Comparison of ENCODE assay signal across 10 cellular contexts in the genomic region with DNA sequence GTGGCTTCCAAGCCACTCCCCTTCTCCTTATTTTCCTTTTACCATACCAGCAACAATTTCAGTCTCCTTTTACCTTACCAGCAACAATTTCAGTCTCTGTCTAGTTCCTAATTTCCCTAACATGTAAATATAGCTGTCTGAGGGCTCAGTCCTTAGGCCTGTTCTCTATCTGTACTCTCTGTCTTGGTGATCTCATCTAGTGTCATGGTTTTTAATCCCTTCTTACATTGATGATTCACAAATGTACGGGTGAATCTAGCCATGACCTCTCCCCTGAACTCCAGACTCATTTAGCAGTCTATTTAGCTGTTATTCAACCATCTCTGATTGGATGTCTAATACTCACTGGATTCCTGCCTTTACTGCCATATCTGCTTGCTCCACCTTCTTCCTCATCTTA. TPM values are rescaled to one million over a fixed set of nuclear protein-coding genes. Genes with fewer than 3 reads are reported as not detected.
DNase-seq lines count a peak whose midpoint lies in the region; ATAC-seq and TF ChIP-seq lines count a peak whose summit lies in the region.
"Had no signal": no experiment of that assay in that cellular context is flagged by ENCODE, and none has a peak within 500 bp of the region (broad histone marks: within the 10 kb centered on the region; RNA-seq: fewer than 3 reads in every experiment).

No MANE protein-coding gene starts in this region.

- H3K4me3 ChIP-seq in AG10803 (ENCODE audit: low read length): no peak overlapping the region
- no peak overlapping the region for H3K4me3 ChIP-seq in esophagus squamous epithelium

- in situ Hi-C loops in GM13976 (cut with MboI; ENCODE audit: low sequenced_read_pairs, unreplicated experiment): no loop called here

- DNase-seq in AG10803 (ENCODE audit: low read depth) (peak; percentile 68), GM20000 (ENCODE audit: low spot score) (peak; percentile 25), esophagus squamous epithelium (lab: John Stamatoyannopoulos, UW) (no peak), GM13976 (ENCODE audit: low spot score) (no peak), COLO829 (ENCODE audit: low spot score) (no peak), dedifferentiated amniotic fluid mesenchymal stem cell (ENCODE audit: extremely low spot score) (no peak)
- DNase-seq: DND-41, NCI-H446 had no signal

- H3K4me1 ChIP-seq in esophagus squamous epithelium: peaks cover 13 to 67% (median 42%) of the 10 kb centered on the region in 3 donors

- no peak for TF ChIP-seq POLR2A in esophagus squamous epithelium (IDR thresholded peaks at IDR 0.05)

- H3K36me3 ChIP-seq in esophagus squamous epithelium: no peaks in the 10 kb centered on the region

- ATAC-seq in HG03460 (IDR thresholded peaks at IDR 0.05; ENCODE audit: unreplicated experiment) (peak; percentile 60), GM19455 (IDR thresholded peaks at IDR 0.05; ENCODE audit: unreplicated experiment) (no peak)

- no peak for TF ChIP-seq CTCF in AG10803 (conservative IDR thresholded peaks at IDR 0.05; ENCODE audit: low read length)
- no peak for TF ChIP-seq CTCF in GM20000 (IDR thresholded peaks at IDR 0.05; ENCODE audit: extremely low read depth, missing control alignments)
- TF ChIP-seq CTCF in esophagus squamous epithelium (IDR thresholded peaks at IDR 0.05): no peak
- no peak for TF ChIP-seq CTCF in GM13976 (IDR thresholded peaks at IDR 0.05; ENCODE audit: borderline replicate concordance, control extremely low read depth, extremely low read depth, insufficient read depth, missing control alignments)

- no peaks in the 10 kb centered on the region for H3K9me3 ChIP-seq in esophagus squamous epithelium

- WGBS in esophagus squamous epithelium, 2 donors: 0 to 19% methylated on average over 1 of the region's 1 CpG

- H3K27me3 ChIP-seq in esophagus squamous epithelium: no peaks in the 10 kb centered on the region

- H3K27ac ChIP-seq in esophagus squamous epithelium: peak overlapping the region; percentile 43 to 76 (median 70)

- intact Hi-C loops in esophagus squamous epithelium (cut with DNase I): no loop called here

RNA-seq across cellular contexts. Expression of a gene that starts 7.2 kb away (rescaled TPM):
- total RNA-seq in esophagus squamous epithelium: 1 to 10 TPM in 3 of 4 donors, under 1 TPM in 1; 0.91 to 5.9 (median 2.6) TPM

Comparison
In these comparisons a context has a peak if more than half of its experiments do, and no peak if none do; other contexts are left out.
1. DNase-seq: peak in AG10803 (single experiment) and GM20000 (single experiment); none in esophagus squamous epithelium (single experiment), GM13976 (single experiment), COLO829 (single experiment) and dedifferentiated amniotic fluid mesenchymal stem cell (single experiment).